In the genomic region with DNA sequence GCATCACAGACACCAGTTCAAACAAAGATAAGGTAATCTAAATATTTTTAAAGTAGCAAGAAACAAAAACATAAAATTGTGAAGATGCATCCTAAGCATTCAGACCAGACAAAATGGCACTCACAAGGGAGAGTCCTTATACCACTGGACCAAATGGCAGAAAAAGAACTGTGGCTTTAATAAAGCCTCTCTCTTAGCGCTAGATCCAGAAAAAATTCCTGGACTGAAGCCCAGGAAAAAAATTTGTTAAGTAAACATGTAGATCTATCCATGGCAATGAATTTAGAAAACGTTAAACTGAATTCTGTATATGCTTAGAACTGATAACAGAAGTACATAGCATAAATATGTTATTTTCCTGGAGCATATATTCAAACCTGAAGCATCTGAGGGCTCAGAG, we compare ENCODE assay signal across 22 cellular contexts. TPM values are rescaled to one million over a fixed set of nuclear protein-coding genes. Genes with fewer than 3 reads are reported as not detected.
A peak's percentile ranks its signal among the peaks of the same experiment; 100 is the strongest.
DNase-seq lines count a peak whose midpoint lies in the region; ATAC-seq and TF ChIP-seq lines count a peak whose summit lies in the region.
"Had no signal": no experiment of that assay in that cellular context is flagged by ENCODE, and none has a peak within 500 bp of the region (broad histone marks: within the 10 kb centered on the region; RNA-seq: fewer than 3 reads in every experiment).

No MANE protein-coding gene starts in this region.

- ATAC-seq in left lobe of liver (peak; percentile 31), HG02588 (IDR thresholded peaks at IDR 0.05; ENCODE audit: unreplicated experiment) (no peak)
- ATAC-seq: stimulated activated effector memory CD8-positive, alpha-beta T cell treated with anti-CD3 and anti-CD28 coated beads, Interleukin-12 subunit alpha, Interleukin-12 subunit beta, amount 100 ng/mL, for 72 hours had no signal

- peak; percentile 39 for DNase-seq in AG10803 (ENCODE audit: low read depth)
- peak; percentile 6 for DNase-seq in NCI-H1105 (lab: John Stamatoyannopoulos, UW)
- peak; percentile 65 for DNase-seq in astrocyte of the spinal cord (ENCODE audit: low read depth, low spot score)
- no peak for DNase-seq in left lobe of liver (ENCODE audit: low spot score)
- DNase-seq in ecto neural progenitor cell (ENCODE audit: low spot score): no peak
- no peak for DNase-seq in posterior vena cava (ENCODE audit: low spot score)
- no peak for DNase-seq in NCI-H187 (lab: John Stamatoyannopoulos, UW)
- DNase-seq: activated CD4-positive, alpha-beta T cell treated with anti-CD3 and anti-CD28 coated beads, Interleukin-2, amount 50 U/mL, for 48 hours; activated naive CD4-positive, alpha-beta T cell treated with anti-CD3 and anti-CD28 coated beads, Interleukin-2, amount 50 U/mL, for 16 hours; activated T-cell treated with anti-CD3 and anti-CD28 coated beads, Interleukin-2, amount 50 U/mL, for 24 hours; AML-193; COR-L47; glutamatergic neuron; KG1; MV-4-11; NCI-H774; thyroid gland had no signal

- intact Hi-C loops in posterior vena cava (cut with DNase I): loop anchor here (10.0 kb wide), 2 partner anchors 383 to 393 kb away; no protein-coding TSS in a partner anchor

- H3K4me3 ChIP-seq in AG10803 (ENCODE audit: low read length) (no peak overlapping the region), astrocyte of the spinal cord (ENCODE audit: low read depth, low read length) (no peak overlapping the region)
- H3K4me3 ChIP-seq: PC-9, right atrium auricular region, thyroid gland had no signal

- no peak for TF ChIP-seq CTCF in AG10803 (conservative IDR thresholded peaks at IDR 0.05; ENCODE audit: low read length)
- TF ChIP-seq CTCF in astrocyte of the spinal cord (IDR thresholded peaks at IDR 0.05; ENCODE audit: low read depth, low read length): no peak

- in situ Hi-C loops in astrocyte of the spinal cord (cut with HindIII; ENCODE audit: low sequenced_read_pairs): no loop called here

RNA-seq across cellular contexts. Expression of a gene that starts 11.7 kb away (rescaled TPM):
- total RNA-seq in left lobe of liver (149 TPM), posterior vena cava (1,000 to 10,000 TPM in 1 of 2 donors, 100 to 1,000 TPM in 1; 654 to 1,001 TPM)

RNA-seq across cellular contexts. Expression of a gene that starts 26.4 kb away (rescaled TPM):
- total RNA-seq in left lobe of liver (18.9 TPM), posterior vena cava (10 to 100 TPM; 29.4 to 32.9 TPM)

RNA-seq across cellular contexts. Expression of a gene that starts 47.3 kb away (rescaled TPM):
- total RNA-seq in left lobe of liver (not detected), posterior vena cava (1 to 10 TPM; 1.3 to 2.2 TPM)
- total RNA-seq: liver, PC-9, right atrium auricular region, thyroid gland had no signal

Comparison
In these comparisons a context has a peak if more than half of its experiments do, and no peak if none do; other contexts are left out.
1. DNase-seq: peak in AG10803 (single experiment), NCI-H1105 (single experiment) and astrocyte of the spinal cord (single experiment); none in left lobe of liver (single experiment), ecto neural progenitor cell (single experiment), posterior vena cava (single experiment) and NCI-H187 (0 of 2).